ENCODE assay signal across 7 cellular contexts in the genomic region with DNA sequence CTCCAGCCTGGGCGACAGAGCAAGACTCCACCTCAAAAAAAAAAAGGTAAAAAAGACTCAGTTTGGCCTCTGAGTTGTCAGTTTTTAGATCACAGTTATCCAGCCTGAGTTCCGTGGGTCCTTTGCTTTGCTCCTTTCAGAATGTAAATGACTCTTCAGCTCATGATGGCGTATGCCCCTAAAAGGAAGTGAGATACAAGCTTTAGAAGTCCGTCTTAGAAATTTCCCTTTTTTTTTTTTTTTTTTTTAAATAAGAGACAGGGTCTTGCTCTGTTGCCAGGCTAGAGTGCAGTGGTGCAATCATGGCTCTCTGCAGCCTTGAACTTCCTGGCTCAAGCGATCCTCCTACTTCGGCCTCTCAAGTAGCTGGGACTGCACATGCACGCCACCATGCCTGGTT. TPM values are rescaled to one million over a fixed set of nuclear protein-coding genes. Genes with fewer than 3 reads are reported as not detected.
DNase-seq lines count a peak whose midpoint lies in the region; ATAC-seq and TF ChIP-seq lines count a peak whose summit lies in the region.
"Not testable (repeated sequence)": the region's sequence is repeated elsewhere in the genome, so short reads cannot be mapped to it uniquely, and the experiment has no call there.

No MANE protein-coding gene starts in this region.

- not testable (repeated sequence) for H3K4me3 ChIP-seq in OCI-LY1 (ENCODE audit: low read depth, low read length, poor library complexity, severe bottlenecking); dorsolateral prefrontal cortex; left ventricle myocardium inferior; subcutaneous abdominal adipose tissue (ENCODE audit: low read depth in 1 of 5, low read length in 5 of 5)

- peak overlapping the region; percentile 17; the same call in 1 of the 2 replicates for H3K4me2 ChIP-seq in OCI-LY1 (ENCODE audit: low read length)

- TF ChIP-seq CTCF in OCI-LY1 (IDR thresholded peaks at IDR 0.05; ENCODE audit: low read length); dorsolateral prefrontal cortex (IDR thresholded peaks at IDR 0.05 in 54 of 56, conservative IDR thresholded peaks at IDR 0.05 in 2 of 56; ENCODE audit: low read depth in 1 of 56, partially characterized antibody in 56 of 56); left ventricle myocardium inferior (IDR thresholded peaks at IDR 0.05; ENCODE audit: borderline replicate concordance): not testable (repeated sequence)

- H3K27me3 ChIP-seq in OCI-LY1 (ENCODE audit: insufficient read depth, low read length); dorsolateral prefrontal cortex; left ventricle myocardium inferior (ENCODE audit: low read depth); subcutaneous abdominal adipose tissue (ENCODE audit: control insufficient read depth in 5 of 5, insufficient read depth in 4 of 5, low read length in 5 of 5): not testable (repeated sequence)

- peak overlapping the region; percentile 90 for H3K27ac ChIP-seq in OCI-LY1 (ENCODE audit: low read depth, low read length, poor library complexity, severe bottlenecking)
- peak overlapping the region in 32 of 59 donors; percentile 8 to 84 (median 70) for H3K27ac ChIP-seq in dorsolateral prefrontal cortex
- H3K27ac ChIP-seq in left ventricle myocardium inferior (replicated peaks) = peak overlapping the region; percentile 75
- H3K27ac ChIP-seq in subcutaneous abdominal adipose tissue (ENCODE audit: low read depth, low read length) = peak overlapping the region; percentile 37

- not testable (repeated sequence) for H2AFZ ChIP-seq in OCI-LY1 (ENCODE audit: low read length)

- not testable (repeated sequence) for H3F3A ChIP-seq in OCI-LY1 (ENCODE audit: insufficient read depth, low read length)

- H3K4me1 Mint-ChIP-seq in IgD-negative memory B cell = peaks cover 43 to 57% (median 55%) of the 10 kb centered on the region in 3 donors

- not testable (repeated sequence) for H3K9me3 Mint-ChIP-seq in IgD-negative memory B cell

- H3K36me3 ChIP-seq in OCI-LY1 (ENCODE audit: insufficient read depth, low read length); left ventricle myocardium inferior; subcutaneous abdominal adipose tissue (ENCODE audit: control insufficient read depth in 5 of 5, insufficient read depth in 5 of 5, low read length in 5 of 5): not testable (repeated sequence)

- not testable (repeated sequence) for H4K20me1 ChIP-seq in OCI-LY1 (ENCODE audit: insufficient read depth, low read length)

- not testable (repeated sequence) for H3K27me3 Mint-ChIP-seq in IgD-negative memory B cell

- peak overlapping the region; percentile 41; the same call in 1 of the 2 replicates for H3K9ac ChIP-seq in OCI-LY1 (ENCODE audit: low read length)
- not testable (repeated sequence) for H3K9ac ChIP-seq in subcutaneous abdominal adipose tissue (ENCODE audit: low read length in 5 of 5)

- H3K4me1 ChIP-seq in OCI-LY1 (ENCODE audit: insufficient read depth, low read length, severe bottlenecking) (peaks cover 55% of the 10 kb centered on the region), left ventricle myocardium inferior (peaks cover 38% of the 10 kb centered on the region), subcutaneous abdominal adipose tissue (ENCODE audit: control insufficient read depth in 5 of 5, insufficient read depth in 5 of 5, low read length in 5 of 5) (peaks cover 2 to 49% (median 29%) of the 10 kb centered on the region in 5 donors)

- intact Hi-C loops in dorsolateral prefrontal cortex (cut with DNase I); left ventricle myocardium inferior (cut with micrococcal nuclease); sciatic nerve (cut with DNase I): not testable (repeated sequence)

- not testable (repeated sequence) for H3K9me2 ChIP-seq in OCI-LY1 (ENCODE audit: low read depth, low read length)

- H3K79me2 ChIP-seq in OCI-LY1 (ENCODE audit: insufficient read depth, low read length) = not testable (repeated sequence)

- H3K36me3 Mint-ChIP-seq in IgD-negative memory B cell = peaks cover 12% of the 10 kb centered on the region

- peak overlapping the region in 3 of 4 donors; percentile 81 to 85 (median 83) for H3K4me3 Mint-ChIP-seq in IgD-negative memory B cell

- ATAC-seq in GM18502 (IDR thresholded peaks at IDR 0.05; ENCODE audit: poor library complexity, unreplicated experiment) (peak; percentile 56), sciatic nerve (peak; percentile 29)

- H3K27ac Mint-ChIP-seq in IgD-negative memory B cell = peak overlapping the region; percentile 96 to 99 (median 98)

- not testable (repeated sequence) for H3K9me3 ChIP-seq in OCI-LY1 (ENCODE audit: low read length); left ventricle myocardium inferior (replicated peaks); subcutaneous abdominal adipose tissue (ENCODE audit: control insufficient read depth in 5 of 5, low read length in 5 of 5)

- DNase-seq in dorsolateral prefrontal cortex; left ventricle myocardium inferior; sciatic nerve (ENCODE audit: low spot score): not testable (repeated sequence)

RNA-seq across cellular contexts. Expression of a gene that starts 58.4 kb away (rescaled TPM):
- 68.3 TPM for polyA plus RNA-seq in IgD-negative memory B cell
- 10 to 100 TPM; 26.7 to 87.0 (median 46.5) TPM for total RNA-seq in dorsolateral prefrontal cortex
- 13.2 TPM for total RNA-seq in left ventricle myocardium inferior
- total RNA-seq in sciatic nerve = 54.4 TPM

Comparison
In these comparisons a context has a peak if more than half of its experiments do, and no peak if none do; other contexts are left out.
1. H3K27ac ChIP-seq: peak in every context shown above with its lines; median percentile 90 in OCI-LY1; 75 in left ventricle myocardium inferior; 70 in dorsolateral prefrontal cortex; 37 in subcutaneous abdominal adipose tissue.